ENCODE assay signal across 8 cellular contexts in genomic region chr18:55321268-55322175, GRCh38.
DNase-seq lines count a peak whose midpoint lies in the region; ATAC-seq and TF ChIP-seq lines count a peak whose summit lies in the region.

No MANE protein-coding gene starts in this region.

- WGBS in trophoblast cell (ENCODE audit: extremely low coverage, insufficient coverage, insufficient read length): no CpG with 5 or more reads among the region's 31 CpGs

- H3K79me1 ChIP-seq in trophoblast cell (ENCODE audit: low read length): peaks cover 2% of the 10 kb centered on the region

- H2AK5ac ChIP-seq in trophoblast cell (ENCODE audit: low read length): no peak overlapping the region

- TF ChIP-seq POLR2A in GM19099 (IDR thresholded peaks at IDR 0.05; ENCODE audit: extremely low read depth, insufficient read length, low read depth): peak; percentile 69

- peaks cover 63% of the 10 kb centered on the region for H3K4me1 ChIP-seq in left ventricle myocardium inferior
- peaks cover 7 to 8% of the 10 kb centered on the region in 2 experiments for H3K4me1 ChIP-seq in trophoblast cell (ENCODE audit: control insufficient read depth in 1 of 2, insufficient read depth in 2 of 2, low read length in 2 of 2)

- H2BK5ac ChIP-seq in trophoblast cell (ENCODE audit: low read depth, low read length, poor library complexity): no peak overlapping the region

- no peak overlapping the region for H2AFZ ChIP-seq in trophoblast cell (ENCODE audit: insufficient read depth, low read length, poor library complexity)

- peak overlapping the region; percentile 43 for H3K9ac ChIP-seq in trophoblast cell (ENCODE audit: low read length)

- intact Hi-C loops in left ventricle myocardium inferior (cut with micrococcal nuclease): loop anchor here (5.0 kb wide), 1 partner anchor 1256 kb away; no protein-coding TSS in a partner anchor

- peak overlapping the region; percentile 88 for H3K4me2 ChIP-seq in trophoblast cell (ENCODE audit: low read length)

- no peak for TF ChIP-seq CTCF in left ventricle myocardium inferior (IDR thresholded peaks at IDR 0.05; ENCODE audit: borderline replicate concordance)

- peak; percentile 67 for ATAC-seq in HG03280 (IDR thresholded peaks at IDR 0.05; ENCODE audit: unreplicated experiment)

- no peaks in the 10 kb centered on the region for H3K79me2 ChIP-seq in trophoblast cell (ENCODE audit: control insufficient read depth, insufficient read depth, low read length, poor library complexity)

- H3K14ac ChIP-seq in trophoblast cell (ENCODE audit: low read length): no peak overlapping the region

- H3K23ac ChIP-seq in trophoblast cell (ENCODE audit: low read length): no peak overlapping the region

- H4K8ac ChIP-seq in trophoblast cell (ENCODE audit: low read depth, low read length): no peak overlapping the region

- H3K4ac ChIP-seq in trophoblast cell (ENCODE audit: low read depth, low read length): no peak overlapping the region

- no peak overlapping the region for H4K12ac ChIP-seq in trophoblast cell (ENCODE audit: low read depth, low read length)

- H2BK120ac ChIP-seq in trophoblast cell (ENCODE audit: insufficient read depth, low read length, poor library complexity): no peak overlapping the region

- H3K18ac ChIP-seq in trophoblast cell (ENCODE audit: low read length): no peak overlapping the region

- no peaks in the 10 kb centered on the region for H3K36me3 ChIP-seq in left ventricle myocardium inferior
- H3K36me3 ChIP-seq in trophoblast cell (ENCODE audit: control insufficient read depth in 1 of 2, insufficient read depth in 2 of 2, low read length in 2 of 2): peaks cover 0 to 2% of the 10 kb centered on the region in 2 experiments

- H4K91ac ChIP-seq in trophoblast cell (ENCODE audit: low read depth, low read length): no peak overlapping the region

- no peaks in the 10 kb centered on the region for H3K27me3 ChIP-seq in left ventricle myocardium inferior (ENCODE audit: low read depth)
- no peaks in the 10 kb centered on the region for H3K27me3 ChIP-seq in trophoblast cell (ENCODE audit: insufficient read depth, low read length)

- H3K27ac ChIP-seq in left ventricle myocardium inferior (replicated peaks) (peak overlapping the region; percentile 98), trophoblast cell (ENCODE audit: low read depth, low read length) (no peak overlapping the region)

- H3K4me3 ChIP-seq in left ventricle myocardium inferior: peak overlapping the region; percentile 76
- H3K4me3 ChIP-seq in trophoblast cell (ENCODE audit: low read depth, low read length): peak overlapping the region; percentile 55

- peak; percentile 9 for DNase-seq in COLO829 (ENCODE audit: low spot score)
- DNase-seq in NCI-H748 (lab: John Stamatoyannopoulos, UW; ENCODE audit: unreplicated experiment): peak; percentile 90
- DNase-seq in amniotic epithelial cell (ENCODE audit: low read depth): peak; percentile 87
- peak; percentile 95 for DNase-seq in left ventricle myocardium inferior
- DNase-seq in trophoblast cell: peak; percentile 54 to 57
- DNase-seq in SW 1271 (lab: John Stamatoyannopoulos, UW): no peak

- no peaks in the 10 kb centered on the region for H3K9me3 ChIP-seq in left ventricle myocardium inferior (replicated peaks)
- no peaks in the 10 kb centered on the region for H3K9me3 ChIP-seq in trophoblast cell (ENCODE audit: insufficient read depth, low read depth, low read length)

- H2BK12ac ChIP-seq in trophoblast cell (ENCODE audit: low read length): no peak overlapping the region

Comparison
In these comparisons a context has a peak if more than half of its experiments do, and no peak if none do; other contexts are left out.
1. DNase-seq: peak in COLO829 (single experiment), NCI-H748 (single experiment), amniotic epithelial cell (single experiment), left ventricle myocardium inferior (single experiment) and trophoblast cell (2 of 2); none in SW 1271 (0 of 2).